In genomic region chr5:36206913-36207312, GRCh38 we compare ENCODE assay signal across 24 cellular contexts. TPM values are rescaled to one million over a fixed set of nuclear protein-coding genes. Genes with fewer than 3 reads are reported as not detected.
DNase-seq lines count a peak whose midpoint lies in the region; ATAC-seq and TF ChIP-seq lines count a peak whose summit lies in the region.
"Had no signal": no experiment of that assay in that cellular context is flagged by ENCODE, and none has a peak within 500 bp of the region (broad histone marks: within the 10 kb centered on the region; RNA-seq: fewer than 3 reads in every experiment).

No MANE protein-coding gene starts in this region.

- no peak overlapping the region for H3K4me2 ChIP-seq in trophoblast cell (ENCODE audit: low read length)
- H3K4me2 ChIP-seq: GM23338 had no signal

- no peak overlapping the region for H3K9ac ChIP-seq in trophoblast cell (ENCODE audit: low read length)

- no peak overlapping the region for H2AFZ ChIP-seq in trophoblast cell (ENCODE audit: insufficient read depth, low read length, poor library complexity)
- H2AFZ ChIP-seq: GM23338 had no signal

- H3K23ac ChIP-seq in trophoblast cell (ENCODE audit: low read length): no peak overlapping the region

- H3K79me2 ChIP-seq in trophoblast cell (ENCODE audit: control insufficient read depth, insufficient read depth, low read length, poor library complexity): no peaks in the 10 kb centered on the region

- peaks cover 0 to 2% of the 10 kb centered on the region in 2 experiments for H3K36me3 ChIP-seq in trophoblast cell (ENCODE audit: control insufficient read depth in 1 of 2, insufficient read depth in 2 of 2, low read length in 2 of 2)
- no peaks in the 10 kb centered on the region for H3K36me3 ChIP-seq in uterus
- H3K36me3 ChIP-seq: BE2C had no signal

- ATAC-seq in GM21526 (IDR thresholded peaks at IDR 0.05; ENCODE audit: low FRiP score, unreplicated experiment): no peak
- ATAC-seq: GM12878, GM23338, HCT116 had no signal

- DNase-seq in amniotic epithelial cell (ENCODE audit: low read depth) (peak; percentile 51), epithelial cell of esophagus (ENCODE audit: low read depth) (peak; percentile 22), fibroblast of villous mesenchyme (ENCODE audit: low read depth) (peak; percentile 18), trophoblast cell (peak; percentile 17 to 82), NCI-H82 treated with DMSO at 0.1 percent for 48 hours (lab: John Stamatoyannopoulos, UW; ENCODE audit: unreplicated experiment) (no peak), uterus (no peak)
- DNase-seq: ACHN; BE2C; C1 segment of cervical spinal cord; CD4-positive, CD25-positive, alpha-beta regulatory T cell; CD8-positive, alpha-beta memory T cell; COR-L47; DMS 273 treated with DMSO at 0.1 percent for 48 hours; DMS53; DND-41; EL; H7; HFFc6; IMR-90 had no signal

- TF ChIP-seq CTCF in epithelial cell of esophagus (IDR thresholded peaks at IDR 0.05; ENCODE audit: insufficient read depth, low read depth, low read length, missing control alignments): no peak
- TF ChIP-seq CTCF in fibroblast of villous mesenchyme (IDR thresholded peaks at IDR 0.05; ENCODE audit: insufficient read depth, low read depth, low read length): no peak
- no peak for TF ChIP-seq CTCF in uterus (IDR thresholded peaks at IDR 0.05)

- no peaks in the 10 kb centered on the region for H3K79me1 ChIP-seq in trophoblast cell (ENCODE audit: low read length)

- H2BK12ac ChIP-seq in trophoblast cell (ENCODE audit: low read length): no peak overlapping the region

- H4K91ac ChIP-seq in trophoblast cell (ENCODE audit: low read depth, low read length): no peak overlapping the region

- H3K14ac ChIP-seq in trophoblast cell (ENCODE audit: low read length): no peak overlapping the region

- H3K9me3 ChIP-seq in trophoblast cell (ENCODE audit: insufficient read depth, low read depth, low read length) (no peaks in the 10 kb centered on the region), uterus (no peaks in the 10 kb centered on the region)
- H3K9me3 ChIP-seq: BE2C had no signal

- H3K4ac ChIP-seq in trophoblast cell (ENCODE audit: low read depth, low read length): no peak overlapping the region

- H4K8ac ChIP-seq in trophoblast cell (ENCODE audit: low read depth, low read length): no peak overlapping the region

- no peak overlapping the region for H2AK5ac ChIP-seq in trophoblast cell (ENCODE audit: low read length)

- H3K4me1 ChIP-seq in trophoblast cell (ENCODE audit: control insufficient read depth in 1 of 2, insufficient read depth in 2 of 2, low read length in 2 of 2) (no peaks in the 10 kb centered on the region), uterus (no peaks in the 10 kb centered on the region)

- H3K4me3 ChIP-seq in epithelial cell of esophagus (ENCODE audit: low read length): no peak overlapping the region
- no peak overlapping the region for H3K4me3 ChIP-seq in fibroblast of villous mesenchyme (ENCODE audit: low read depth, low read length)
- no peak overlapping the region for H3K4me3 ChIP-seq in trophoblast cell (ENCODE audit: low read depth, low read length)
- H3K4me3 ChIP-seq in uterus: no peak overlapping the region
- H3K4me3 ChIP-seq: GM12878, GM23338 had no signal

- no peak overlapping the region for H3K27ac ChIP-seq in trophoblast cell (ENCODE audit: low read depth, low read length)
- no peak overlapping the region for H3K27ac ChIP-seq in uterus
- H3K27ac ChIP-seq: HL-60 had no signal

- H3K18ac ChIP-seq in trophoblast cell (ENCODE audit: low read length): no peak overlapping the region

- TF ChIP-seq POLR2A in uterus (IDR thresholded peaks at IDR 0.05): no peak

- H3K27me3 ChIP-seq in trophoblast cell (ENCODE audit: insufficient read depth, low read length): no peaks in the 10 kb centered on the region
- H3K27me3 ChIP-seq in uterus: no peaks in the 10 kb centered on the region
- H3K27me3 ChIP-seq: BE2C had no signal

- intact Hi-C loops in uterus (cut with DNase I; ENCODE audit: low total_unique reads): no loop called here

- H4K12ac ChIP-seq in trophoblast cell (ENCODE audit: low read depth, low read length): no peak overlapping the region

- no peak overlapping the region for H2BK5ac ChIP-seq in trophoblast cell (ENCODE audit: low read depth, low read length, poor library complexity)

- H2BK120ac ChIP-seq in trophoblast cell (ENCODE audit: insufficient read depth, low read length, poor library complexity): no peak overlapping the region

RNA-seq across cellular contexts. Expression of gene NADK2, which starts 34.8 kb away (rescaled TPM):
- total RNA-seq in fibroblast of villous mesenchyme (21.9 and 36.3 TPM in 2 replicates), uterus (10 to 100 TPM; 19.2 to 74.7 (median 24.9) TPM)
- 6.8 and 7.6 TPM in 2 replicates for polyA plus RNA-seq in trophoblast cell (2013)

RNA-seq across cellular contexts. Expression of gene SKP2, which starts 55.0 kb away (rescaled TPM):
- total RNA-seq in fibroblast of villous mesenchyme (36.7 and 142 TPM in 2 replicates), uterus (10 to 100 TPM in 2 of 4 donors, 1 to 10 TPM in 2; 2.3 to 56.8 (median 9.5) TPM)
- polyA plus RNA-seq in trophoblast cell (2013): 111 and 112 TPM in 2 replicates

RNA-seq across cellular contexts. Expression of gene LMBRD2, which starts 55.2 kb away (rescaled TPM):
- 12.9 and 23.7 TPM in 2 replicates for total RNA-seq in fibroblast of villous mesenchyme
- 5.6 and 6.4 TPM in 2 replicates for polyA plus RNA-seq in trophoblast cell (2013)
- 10 to 100 TPM in 2 of 4 donors, 1 to 10 TPM in 2; 2.3 to 17.9 (median 8.0) TPM for total RNA-seq in uterus

Comparison
In these comparisons a context has a peak if more than half of its experiments do, and no peak if none do; other contexts are left out.
1. DNase-seq: peak in amniotic epithelial cell (single experiment), epithelial cell of esophagus (single experiment), fibroblast of villous mesenchyme (single experiment) and trophoblast cell (2 of 2); none in NCI-H82 treated with DMSO at 0.1 percent for 48 hours (single experiment) and uterus (0 of 2).